Comparison of ENCODE assay signal across 1 cellular context in the genomic region with DNA sequence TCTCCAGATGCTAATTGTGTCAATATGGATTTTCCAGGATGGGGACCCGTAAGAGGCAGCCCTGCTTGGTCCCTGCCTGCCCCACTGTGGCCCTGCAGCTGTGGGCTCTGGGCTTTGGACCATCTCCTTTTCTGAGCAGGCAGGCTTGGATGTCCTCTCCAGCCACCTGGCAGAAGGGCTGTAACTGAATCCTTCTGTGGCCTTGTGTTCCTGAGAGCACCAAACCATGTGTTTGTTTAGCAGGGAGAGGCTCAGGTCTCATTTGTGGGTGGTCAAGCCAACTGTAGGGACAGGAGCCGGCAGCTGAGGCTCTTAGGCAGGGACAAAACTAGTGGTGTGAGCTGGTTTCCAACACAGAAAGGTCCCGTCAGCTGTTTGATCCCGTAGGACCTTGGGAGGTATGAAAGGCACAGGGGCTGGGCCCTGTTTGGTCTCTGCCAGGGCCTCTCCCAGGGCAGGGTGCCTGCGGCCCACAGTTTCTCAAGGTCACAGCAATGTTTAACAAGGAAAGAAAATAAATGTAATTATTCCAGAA.
TF ChIP-seq lines count a peak whose summit lies in the region.

No MANE protein-coding gene starts in this region.

TF ChIP-seq in HepG2, 621 proteins besides CTCF, POLR2A, EP300 and RAD21 (continues in another document):
- TF ChIP-seq, protein P1, sequence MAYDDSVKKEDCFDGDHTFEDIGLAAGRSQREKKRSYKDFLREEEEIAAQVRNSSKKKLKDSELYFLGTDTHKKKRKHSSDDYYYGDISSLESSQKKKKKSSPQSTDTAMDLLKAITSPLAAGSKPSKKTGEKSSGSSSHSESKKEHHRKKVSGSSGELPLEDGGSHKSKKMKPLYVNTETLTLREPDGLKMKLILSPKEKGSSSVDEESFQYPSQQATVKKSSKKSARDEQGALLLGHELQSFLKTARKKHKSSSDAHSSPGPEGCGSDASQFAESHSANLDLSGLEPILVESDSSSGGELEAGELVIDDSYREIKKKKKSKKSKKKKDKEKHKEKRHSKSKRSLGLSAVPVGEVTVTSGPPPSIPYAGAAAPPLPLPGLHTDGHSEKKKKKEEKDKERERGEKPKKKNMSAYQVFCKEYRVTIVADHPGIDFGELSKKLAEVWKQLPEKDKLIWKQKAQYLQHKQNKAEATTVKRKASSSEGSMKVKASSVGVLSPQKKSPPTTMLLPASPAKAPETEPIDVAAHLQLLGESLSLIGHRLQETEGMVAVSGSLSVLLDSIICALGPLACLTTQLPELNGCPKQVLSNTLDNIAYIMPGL (CRISPR knock-in tag; IDR thresholded peaks at IDR 0.05; ENCODE audit: borderline replicate concordance in 1 of 2, low read depth in 1 of 2) = no peak
- TF ChIP-seq PHF21A (CRISPR knock-in tag; IDR thresholded peaks at IDR 0.05) (peak; percentile 36; the same call in 1 of the 2 replicates), ZNF331 (CRISPR knock-in tag; IDR thresholded peaks at IDR 0.05) (peak; percentile 26; the same call in 1 of the 2 replicates), ZNF543 (CRISPR knock-in tag; IDR thresholded peaks at IDR 0.05) (0 out of 2 replicates have a peak, but pooled peaks have one; percentile 46), ZMYM4 (CRISPR knock-in tag; IDR thresholded peaks at IDR 0.05) (peak; percentile 32; the same call in 1 of the 2 replicates), GABPA (IDR thresholded peaks at IDR 0.05; ENCODE audit: low read depth, low read length) (no peak), GABPA (CRISPR knock-in tag; IDR thresholded peaks at IDR 0.05; ENCODE audit: low read depth) (no peak), ZNF629 (CRISPR knock-in tag; conservative IDR thresholded peaks at IDR 0.05) (no peak), ZNF350 (CRISPR knock-in tag; IDR thresholded peaks at IDR 0.05; ENCODE audit: borderline replicate concordance, low read depth) (peak; percentile 72), ASH2L (IDR thresholded peaks at IDR 0.05; ENCODE audit: insufficient read length, low read depth, low read length) (no peak), XRCC5 (optimal IDR thresholded peaks at IDR 0.05; ENCODE audit: low read length) (peak; percentile 32), MLLT10 (CRISPR knock-in tag; IDR thresholded peaks at IDR 0.05) (no peak), REPIN1 (CRISPR knock-in tag; IDR thresholded peaks at IDR 0.05; ENCODE audit: borderline replicate concordance, low read depth) (peak; percentile 62; the same call in 1 of the 2 replicates), DNMT3B (CRISPR knock-in tag; conservative IDR thresholded peaks at IDR 0.05) (no peak), ZNF296 (CRISPR knock-in tag; conservative IDR thresholded peaks at IDR 0.05) (no peak), ZNF17 (CRISPR knock-in tag; IDR thresholded peaks at IDR 0.05) (0 out of 2 replicates have a peak, but pooled peaks have one; percentile 26), KDM5A (IDR thresholded peaks at IDR 0.05; ENCODE audit: borderline replicate concordance, low read length) (no peak), HCFC1 (IDR thresholded peaks at IDR 0.05; ENCODE audit: low read depth, low read length) (no peak), YY1 (IDR thresholded peaks at IDR 0.05; ENCODE audit: insufficient read depth, insufficient replicate concordance, low read depth, low read length) (no peak), ZNF256 (CRISPR knock-in tag; conservative IDR thresholded peaks at IDR 0.05) (no peak), AHR (CRISPR knock-in tag; IDR thresholded peaks at IDR 0.05) (no peak), SMAD3 (CRISPR knock-in tag; IDR thresholded peaks at IDR 0.05) (0 out of 2 replicates have a peak, but pooled peaks have one; percentile 26), SMAD1 (CRISPR knock-in tag; IDR thresholded peaks at IDR 0.05; ENCODE audit: borderline replicate concordance, low read depth) (0 out of 2 replicates have a peak, but pooled peaks have one; percentile 33), CBX5 (CRISPR knock-in tag; IDR thresholded peaks at IDR 0.05; ENCODE audit: borderline replicate concordance) (0 out of 2 replicates have a peak, but pooled peaks have one; percentile 59), ZNF225 (CRISPR knock-in tag; IDR thresholded peaks at IDR 0.05) (peak; percentile 55; the same call in 1 of the 2 replicates), PAWR (CRISPR knock-in tag; IDR thresholded peaks at IDR 0.05; ENCODE audit: borderline replicate concordance) (0 out of 2 replicates have a peak, but pooled peaks have one; percentile 58), HNRNPL (IDR thresholded peaks at IDR 0.05; ENCODE audit: low read depth, low read length) (0 out of 2 replicates have a peak, but pooled peaks have one; percentile 53), NFATC3 (CRISPR knock-in tag; IDR thresholded peaks at IDR 0.05) (no peak), ZNF10 (CRISPR knock-in tag; IDR thresholded peaks at IDR 0.05; ENCODE audit: borderline replicate concordance, low read depth) (no peak), SNAPC2 (CRISPR knock-in tag; IDR thresholded peaks at IDR 0.05) (0 out of 2 replicates have a peak, but pooled peaks have one; percentile 67), ISX (CRISPR knock-in tag; conservative IDR thresholded peaks at IDR 0.05) (no peak), ZNF782 (CRISPR knock-in tag; IDR thresholded peaks at IDR 0.05; ENCODE audit: borderline replicate concordance) (peak; percentile 89; the same call in 1 of the 2 replicates), ZNF441 (CRISPR knock-in tag; IDR thresholded peaks at IDR 0.05; ENCODE audit: borderline replicate concordance) (no peak)
- TF ChIP-seq, protein P2, sequence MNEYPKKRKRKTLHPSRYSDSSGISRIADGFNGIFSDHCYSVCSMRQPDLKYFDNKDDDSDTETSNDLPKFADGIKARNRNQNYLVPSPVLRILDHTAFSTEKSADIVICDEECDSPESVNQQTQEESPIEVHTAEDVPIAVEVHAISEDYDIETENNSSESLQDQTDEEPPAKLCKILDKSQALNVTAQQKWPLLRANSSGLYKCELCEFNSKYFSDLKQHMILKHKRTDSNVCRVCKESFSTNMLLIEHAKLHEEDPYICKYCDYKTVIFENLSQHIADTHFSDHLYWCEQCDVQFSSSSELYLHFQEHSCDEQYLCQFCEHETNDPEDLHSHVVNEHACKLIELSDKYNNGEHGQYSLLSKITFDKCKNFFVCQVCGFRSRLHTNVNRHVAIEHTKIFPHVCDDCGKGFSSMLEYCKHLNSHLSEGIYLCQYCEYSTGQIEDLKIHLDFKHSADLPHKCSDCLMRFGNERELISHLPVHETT (CRISPR knock-in tag; conservative IDR thresholded peaks at IDR 0.05) = no peak
- TF ChIP-seq, protein P3, sequence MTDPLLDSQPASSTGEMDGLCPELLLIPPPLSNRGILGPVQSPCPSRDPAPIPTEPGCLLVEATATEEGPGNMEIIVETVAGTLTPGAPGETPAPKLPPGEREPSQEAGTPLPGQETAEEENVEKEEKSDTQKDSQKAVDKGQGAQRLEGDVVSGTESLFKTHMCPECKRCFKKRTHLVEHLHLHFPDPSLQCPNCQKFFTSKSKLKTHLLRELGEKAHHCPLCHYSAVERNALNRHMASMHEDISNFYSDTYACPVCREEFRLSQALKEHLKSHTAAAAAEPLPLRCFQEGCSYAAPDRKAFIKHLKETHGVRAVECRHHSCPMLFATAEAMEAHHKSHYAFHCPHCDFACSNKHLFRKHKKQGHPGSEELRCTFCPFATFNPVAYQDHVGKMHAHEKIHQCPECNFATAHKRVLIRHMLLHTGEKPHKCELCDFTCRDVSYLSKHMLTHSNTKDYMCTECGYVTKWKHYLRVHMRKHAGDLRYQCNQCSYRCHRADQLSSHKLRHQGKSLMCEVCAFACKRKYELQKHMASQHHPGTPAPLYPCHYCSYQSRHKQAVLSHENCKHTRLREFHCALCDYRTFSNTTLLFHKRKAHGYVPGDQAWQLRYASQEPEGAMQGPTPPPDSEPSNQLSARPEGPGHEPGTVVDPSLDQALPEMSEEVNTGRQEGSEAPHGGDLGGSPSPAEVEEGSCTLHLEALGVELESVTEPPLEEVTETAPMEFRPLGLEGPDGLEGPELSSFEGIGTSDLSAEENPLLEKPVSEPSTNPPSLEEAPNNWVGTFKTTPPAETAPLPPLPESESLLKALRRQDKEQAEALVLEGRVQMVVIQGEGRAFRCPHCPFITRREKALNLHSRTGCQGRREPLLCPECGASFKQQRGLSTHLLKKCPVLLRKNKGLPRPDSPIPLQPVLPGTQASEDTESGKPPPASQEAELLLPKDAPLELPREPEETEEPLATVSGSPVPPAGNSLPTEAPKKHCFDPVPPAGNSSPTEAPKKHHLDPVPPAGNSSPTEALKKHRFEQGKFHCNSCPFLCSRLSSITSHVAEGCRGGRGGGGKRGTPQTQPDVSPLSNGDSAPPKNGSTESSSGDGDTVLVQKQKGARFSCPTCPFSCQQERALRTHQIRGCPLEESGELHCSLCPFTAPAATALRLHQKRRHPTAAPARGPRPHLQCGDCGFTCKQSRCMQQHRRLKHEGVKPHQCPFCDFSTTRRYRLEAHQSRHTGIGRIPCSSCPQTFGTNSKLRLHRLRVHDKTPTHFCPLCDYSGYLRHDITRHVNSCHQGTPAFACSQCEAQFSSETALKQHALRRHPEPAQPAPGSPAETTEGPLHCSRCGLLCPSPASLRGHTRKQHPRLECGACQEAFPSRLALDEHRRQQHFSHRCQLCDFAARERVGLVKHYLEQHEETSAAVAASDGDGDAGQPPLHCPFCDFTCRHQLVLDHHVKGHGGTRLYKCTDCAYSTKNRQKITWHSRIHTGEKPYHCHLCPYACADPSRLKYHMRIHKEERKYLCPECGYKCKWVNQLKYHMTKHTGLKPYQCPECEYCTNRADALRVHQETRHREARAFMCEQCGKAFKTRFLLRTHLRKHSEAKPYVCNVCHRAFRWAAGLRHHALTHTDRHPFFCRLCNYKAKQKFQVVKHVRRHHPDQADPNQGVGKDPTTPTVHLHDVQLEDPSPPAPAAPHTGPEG (CRISPR knock-in tag; IDR thresholded peaks at IDR 0.05) = no peak
- TF ChIP-seq, protein P4, sequence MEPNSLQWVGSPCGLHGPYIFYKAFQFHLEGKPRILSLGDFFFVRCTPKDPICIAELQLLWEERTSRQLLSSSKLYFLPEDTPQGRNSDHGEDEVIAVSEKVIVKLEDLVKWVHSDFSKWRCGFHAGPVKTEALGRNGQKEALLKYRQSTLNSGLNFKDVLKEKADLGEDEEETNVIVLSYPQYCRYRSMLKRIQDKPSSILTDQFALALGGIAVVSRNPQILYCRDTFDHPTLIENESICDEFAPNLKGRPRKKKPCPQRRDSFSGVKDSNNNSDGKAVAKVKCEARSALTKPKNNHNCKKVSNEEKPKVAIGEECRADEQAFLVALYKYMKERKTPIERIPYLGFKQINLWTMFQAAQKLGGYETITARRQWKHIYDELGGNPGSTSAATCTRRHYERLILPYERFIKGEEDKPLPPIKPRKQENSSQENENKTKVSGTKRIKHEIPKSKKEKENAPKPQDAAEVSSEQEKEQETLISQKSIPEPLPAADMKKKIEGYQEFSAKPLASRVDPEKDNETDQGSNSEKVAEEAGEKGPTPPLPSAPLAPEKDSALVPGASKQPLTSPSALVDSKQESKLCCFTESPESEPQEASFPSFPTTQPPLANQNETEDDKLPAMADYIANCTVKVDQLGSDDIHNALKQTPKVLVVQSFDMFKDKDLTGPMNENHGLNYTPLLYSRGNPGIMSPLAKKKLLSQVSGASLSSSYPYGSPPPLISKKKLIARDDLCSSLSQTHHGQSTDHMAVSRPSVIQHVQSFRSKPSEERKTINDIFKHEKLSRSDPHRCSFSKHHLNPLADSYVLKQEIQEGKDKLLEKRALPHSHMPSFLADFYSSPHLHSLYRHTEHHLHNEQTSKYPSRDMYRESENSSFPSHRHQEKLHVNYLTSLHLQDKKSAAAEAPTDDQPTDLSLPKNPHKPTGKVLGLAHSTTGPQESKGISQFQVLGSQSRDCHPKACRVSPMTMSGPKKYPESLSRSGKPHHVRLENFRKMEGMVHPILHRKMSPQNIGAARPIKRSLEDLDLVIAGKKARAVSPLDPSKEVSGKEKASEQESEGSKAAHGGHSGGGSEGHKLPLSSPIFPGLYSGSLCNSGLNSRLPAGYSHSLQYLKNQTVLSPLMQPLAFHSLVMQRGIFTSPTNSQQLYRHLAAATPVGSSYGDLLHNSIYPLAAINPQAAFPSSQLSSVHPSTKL (CRISPR knock-in tag; IDR thresholded peaks at IDR 0.05) = peak; percentile 47; the same call in 1 of the 2 replicates
- TF ChIP-seq, protein P5, sequence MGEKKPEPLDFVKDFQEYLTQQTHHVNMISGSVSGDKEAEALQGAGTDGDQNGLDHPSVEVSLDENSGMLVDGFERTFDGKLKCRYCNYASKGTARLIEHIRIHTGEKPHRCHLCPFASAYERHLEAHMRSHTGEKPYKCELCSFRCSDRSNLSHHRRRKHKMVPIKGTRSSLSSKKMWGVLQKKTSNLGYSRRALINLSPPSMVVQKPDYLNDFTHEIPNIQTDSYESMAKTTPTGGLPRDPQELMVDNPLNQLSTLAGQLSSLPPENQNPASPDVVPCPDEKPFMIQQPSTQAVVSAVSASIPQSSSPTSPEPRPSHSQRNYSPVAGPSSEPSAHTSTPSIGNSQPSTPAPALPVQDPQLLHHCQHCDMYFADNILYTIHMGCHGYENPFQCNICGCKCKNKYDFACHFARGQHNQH (CRISPR knock-in tag; IDR thresholded peaks at IDR 0.05) = peak; percentile 55; the same call in 1 of the 2 replicates
- TF ChIP-seq, protein P6, sequence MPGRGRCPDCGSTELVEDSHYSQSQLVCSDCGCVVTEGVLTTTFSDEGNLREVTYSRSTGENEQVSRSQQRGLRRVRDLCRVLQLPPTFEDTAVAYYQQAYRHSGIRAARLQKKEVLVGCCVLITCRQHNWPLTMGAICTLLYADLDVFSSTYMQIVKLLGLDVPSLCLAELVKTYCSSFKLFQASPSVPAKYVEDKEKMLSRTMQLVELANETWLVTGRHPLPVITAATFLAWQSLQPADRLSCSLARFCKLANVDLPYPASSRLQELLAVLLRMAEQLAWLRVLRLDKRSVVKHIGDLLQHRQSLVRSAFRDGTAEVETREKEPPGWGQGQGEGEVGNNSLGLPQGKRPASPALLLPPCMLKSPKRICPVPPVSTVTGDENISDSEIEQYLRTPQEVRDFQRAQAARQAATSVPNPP (CRISPR knock-in tag; IDR thresholded peaks at IDR 0.05) = no peak
- TF ChIP-seq, protein P7, sequence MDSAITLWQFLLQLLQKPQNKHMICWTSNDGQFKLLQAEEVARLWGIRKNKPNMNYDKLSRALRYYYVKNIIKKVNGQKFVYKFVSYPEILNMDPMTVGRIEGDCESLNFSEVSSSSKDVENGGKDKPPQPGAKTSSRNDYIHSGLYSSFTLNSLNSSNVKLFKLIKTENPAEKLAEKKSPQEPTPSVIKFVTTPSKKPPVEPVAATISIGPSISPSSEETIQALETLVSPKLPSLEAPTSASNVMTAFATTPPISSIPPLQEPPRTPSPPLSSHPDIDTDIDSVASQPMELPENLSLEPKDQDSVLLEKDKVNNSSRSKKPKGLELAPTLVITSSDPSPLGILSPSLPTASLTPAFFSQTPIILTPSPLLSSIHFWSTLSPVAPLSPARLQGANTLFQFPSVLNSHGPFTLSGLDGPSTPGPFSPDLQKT (CRISPR knock-in tag; IDR thresholded peaks at IDR 0.05; ENCODE audit: borderline replicate concordance) = no peak
- TF ChIP-seq, protein P8, sequence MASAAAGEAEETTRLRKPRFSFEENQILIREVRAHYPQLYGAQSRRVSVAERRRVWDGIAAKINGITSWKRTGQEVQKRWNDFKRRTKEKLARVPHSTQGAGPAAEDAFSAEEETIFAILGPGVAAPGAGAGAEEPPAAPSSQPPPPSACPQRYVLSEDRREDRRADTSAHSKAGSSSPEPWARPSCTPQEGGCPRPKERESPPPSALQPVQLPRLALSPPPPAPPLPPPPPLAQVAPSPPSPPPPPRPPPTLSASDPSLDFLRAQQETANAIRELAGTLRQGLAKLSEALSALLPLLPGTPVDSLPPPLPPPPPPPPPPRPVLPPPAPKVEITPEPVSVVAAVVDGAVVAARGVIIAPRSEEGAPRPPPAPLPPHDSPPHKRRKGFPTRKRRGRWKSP (CRISPR knock-in tag; IDR thresholded peaks at IDR 0.05) = no peak
